ENCODE assay signal across 8 cellular contexts in the genomic region with DNA sequence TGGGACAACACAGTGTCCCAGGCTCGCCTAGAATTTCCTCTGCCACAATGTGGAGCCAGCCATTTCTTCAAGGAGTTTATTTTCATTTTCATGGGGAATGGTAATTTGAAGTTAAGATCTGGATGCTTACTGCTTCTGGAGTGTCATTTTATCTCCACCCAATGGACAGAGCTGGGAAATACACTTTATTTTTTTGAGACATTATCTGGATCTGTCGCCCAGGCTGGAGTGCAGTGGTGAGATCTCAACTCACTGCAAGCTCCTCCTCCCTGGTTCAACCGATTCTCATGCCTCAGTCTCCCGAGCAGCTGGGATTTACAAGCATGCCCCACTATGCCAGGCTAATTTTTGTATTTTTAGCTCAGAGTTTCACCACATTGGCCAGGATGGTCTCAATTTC. TPM values are rescaled to one million over a fixed set of nuclear protein-coding genes. Genes with fewer than 3 reads are reported as not detected.
DNase-seq lines count a peak whose midpoint lies in the region; FAIRE-seq and TF ChIP-seq lines count a peak whose summit lies in the region.

No MANE protein-coding gene starts in this region.

- H3K4me3 Mint-ChIP-seq in neural crest cell, result no peak overlapping the region

- H3K27me3 Mint-ChIP-seq in neural crest cell (ENCODE audit: low read depth), result no peaks in the 10 kb centered on the region

- H3K27me3 ChIP-seq in BLaER1, result no peaks in the 10 kb centered on the region

- FAIRE-seq in HTR-8/SVneo (lab: Jason Lieb, UNC) (no peak), TTC549 (lab: Jason Lieb, UNC) (peak; percentile 28)

- H3K9me3 Mint-ChIP-seq in neural crest cell, result peaks cover under 1% of the 10 kb centered on the region

- H3K4me2 ChIP-seq in BLaER1, result peak overlapping the region; percentile 4

- H3K4me3 ChIP-seq in BLaER1 (no peak overlapping the region), GM12875 (ENCODE audit: low read depth, low read length) (no peak overlapping the region), fibroblast of the aortic adventitia (ENCODE audit: low read depth, low read length) (no peak overlapping the region)

- H3K36me3 Mint-ChIP-seq in neural crest cell (ENCODE audit: low read depth), result peaks cover 5% of the 10 kb centered on the region

- DNase-seq in HTR-8/SVneo (ENCODE audit: insufficient read length, low spot score), result peak; percentile 57
- peak; percentile 86 for DNase-seq in fibroblast of the aortic adventitia (ENCODE audit: low read depth)
- DNase-seq in neural crest cell (ENCODE audit: low read depth, low spot score), result no peak
- DNase-seq in stimulated activated naive CD4-positive, alpha-beta T cell treated with Interleukin-2 at 50 U/mL for 16 hours (lab: John Stamatoyannopoulos, UW), result no peak
- DNase-seq in NCI-H128 (lab: John Stamatoyannopoulos, UW; ENCODE audit: unreplicated experiment), result no peak

- H3K4me1 Mint-ChIP-seq in neural crest cell, result peaks cover 5% of the 10 kb centered on the region

- peak overlapping the region; percentile 79 for H3K27ac Mint-ChIP-seq in neural crest cell (ENCODE audit: unreplicated experiment)

- H3K9me3 ChIP-seq in BLaER1, result no peaks in the 10 kb centered on the region

- H4K20me1 ChIP-seq in BLaER1, result no peaks in the 10 kb centered on the region

- no peaks in the 10 kb centered on the region for H3K36me3 ChIP-seq in BLaER1

- H3K27ac ChIP-seq in BLaER1, result no peak overlapping the region

- H3K9ac ChIP-seq in BLaER1, result no peak overlapping the region

- TF ChIP-seq CTCF in GM12875 (IDR thresholded peaks at IDR 0.05; ENCODE audit: borderline replicate concordance, insufficient read depth, low read depth, low read length) (peak; percentile 37; the same call in 1 of the 2 replicates), fibroblast of the aortic adventitia (IDR thresholded peaks at IDR 0.05; ENCODE audit: insufficient read depth, low read length) (peak; percentile 71), neural crest cell (conservative IDR thresholded peaks at IDR 0.05) (peak; percentile 69)

- H3K4me1 ChIP-seq in BLaER1, result peaks cover 22% of the 10 kb centered on the region

RNA-seq across cellular contexts. Expression of gene THG1L, which starts 12.7 kb away (rescaled TPM):
- 18.2 and 23.0 TPM in 2 replicates for total RNA-seq in fibroblast of the aortic adventitia (ENCODE audit: low replicate concordance)
- total RNA-seq in neural crest cell, result 19.5 and 20.1 TPM in 2 replicates

RNA-seq across cellular contexts. Expression of gene LSM11, which starts 25.0 kb away (rescaled TPM):
- 4.9 and 5.2 TPM in 2 replicates for total RNA-seq in fibroblast of the aortic adventitia (ENCODE audit: low replicate concordance)
- 10.4 and 11.3 TPM in 2 replicates for total RNA-seq in neural crest cell

RNA-seq across cellular contexts. Expression of gene C5orf52, which starts 47.2 kb away (rescaled TPM):
- total RNA-seq in fibroblast of the aortic adventitia (ENCODE audit: low replicate concordance) (not detected in 2 replicates), neural crest cell (not detected in 2 replicates)

Comparison
In these comparisons a context has a peak if more than half of its experiments do, and no peak if none do; other contexts are left out.
1. DNase-seq: peak in HTR-8/SVneo (single experiment) and fibroblast of the aortic adventitia (single experiment); none in neural crest cell (single experiment), stimulated activated naive CD4-positive, alpha-beta T cell treated with Interleukin-2 at 50 U/mL for 16 hours (single experiment) and NCI-H128 (single experiment).
2. Peak in every context shown above with its lines, with median percentiles within 50 percentile points of each other: CTCF ChIP-seq.